In the genomic region with DNA sequence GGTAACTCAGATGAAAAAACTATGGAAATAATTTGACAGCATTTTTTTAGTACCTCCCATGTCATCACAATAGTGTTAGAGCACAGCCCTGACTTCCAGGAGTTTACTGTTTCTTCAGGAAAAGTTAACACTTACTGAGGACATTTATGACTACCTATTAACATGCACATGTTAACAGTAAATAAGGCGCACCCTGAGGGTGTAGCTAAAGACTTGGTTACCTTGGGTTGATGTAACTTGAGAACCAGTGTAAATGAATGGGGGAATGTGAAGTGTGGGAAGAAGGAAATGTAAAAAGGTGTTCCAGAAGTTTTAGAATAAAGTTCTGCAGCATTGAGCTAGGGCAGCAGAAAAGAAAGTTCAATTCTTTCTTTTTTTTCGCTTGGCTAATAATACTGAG, we compare ENCODE assay signal across 26 cellular contexts.
"Had no signal": no experiment of that assay in that cellular context is flagged by ENCODE, and none has a peak within 500 bp of the region (broad histone marks: within the 10 kb centered on the region; RNA-seq: fewer than 3 reads in every experiment).

No MANE protein-coding gene starts in this region.

- DNase-seq: glutamatergic neuron; heart left ventricle; hypothalamus; kidney glomerular epithelial cell; left cardiac atrium; left lung; midbrain; naive thymus-derived CD8-positive, alpha-beta T cell; nucleus accumbens; retina; right cardiac atrium; spleen; stimulated activated CD4-positive, alpha-beta T cell treated with anti-CD3 and anti-CD28 coated beads, Interleukin-4, amount 100 ng/mL, for 24 hours; stimulated activated naive CD4-positive, alpha-beta T cell; uterus had no signal

- H3K9me3 ChIP-seq: heart left ventricle, left lung, spleen, tibial nerve, uterus had no signal

- H3K27ac Mint-ChIP-seq: nephron; progenitor cell of endocrine pancreas; stimulated activated effector memory CD8-positive, alpha-beta T cell treated with anti-CD3 and anti-CD28 coated beads, Interleukin-12 subunit alpha, Interleukin-12 subunit beta, amount 100 ng/mL, for 72 hours; stimulated activated naive CD8-positive, alpha-beta T cell treated with anti-CD3 and anti-CD28 coated beads, Interleukin-15, Interleukin-2, amounts not matched to agents 100 ng/mL and 50 ng/mL, for 24 hours; type B pancreatic cell had no signal

- H3K27me3 Mint-ChIP-seq: progenitor cell of endocrine pancreas; stimulated activated naive CD8-positive, alpha-beta T cell treated with anti-CD3 and anti-CD28 coated beads, Interleukin-15, Interleukin-2, amounts not matched to agents 100 ng/mL and 50 ng/mL, for 24 hours had no signal

- FAIRE-seq: keratinocyte had no signal

- H3K4me1 ChIP-seq: heart left ventricle, left lung, spleen, tibial nerve, uterus had no signal

- H3K27ac ChIP-seq: heart left ventricle, left lung, skin epidermis, spleen, tibial nerve, uterus had no signal

- H3K4me3 Mint-ChIP-seq: naive thymus-derived CD8-positive, alpha-beta T cell; nephron; neural crest cell; stimulated activated effector memory CD8-positive, alpha-beta T cell treated with anti-CD3 and anti-CD28 coated beads, Interleukin-12 subunit alpha, Interleukin-12 subunit beta, amount 100 ng/mL, for 72 hours; stimulated activated naive CD8-positive, alpha-beta T cell treated with anti-CD3 and anti-CD28 coated beads, Interleukin-15, Interleukin-2, amounts not matched to agents 100 ng/mL and 50 ng/mL, for 24 hours; type B pancreatic cell had no signal

- H3K4me1 Mint-ChIP-seq: naive thymus-derived CD8-positive, alpha-beta T cell; stimulated activated effector memory CD8-positive, alpha-beta T cell treated with anti-CD3 and anti-CD28 coated beads, Interleukin-12 subunit alpha, Interleukin-12 subunit beta, amount 100 ng/mL, for 72 hours had no signal

- H3K36me3 Mint-ChIP-seq: naive thymus-derived CD8-positive, alpha-beta T cell; stimulated activated effector memory CD8-positive, alpha-beta T cell treated with anti-CD3 and anti-CD28 coated beads, Interleukin-12 subunit alpha, Interleukin-12 subunit beta, amount 100 ng/mL, for 72 hours; type B pancreatic cell had no signal

- H3K9me3 Mint-ChIP-seq: naive thymus-derived CD8-positive, alpha-beta T cell; nephron; neural crest cell; stimulated activated effector memory CD8-positive, alpha-beta T cell treated with anti-CD3 and anti-CD28 coated beads, Interleukin-12 subunit alpha, Interleukin-12 subunit beta, amount 100 ng/mL, for 72 hours; stimulated activated naive CD8-positive, alpha-beta T cell treated with anti-CD3 and anti-CD28 coated beads, Interleukin-15, Interleukin-2, amounts not matched to agents 100 ng/mL and 50 ng/mL, for 24 hours; type B pancreatic cell had no signal

- H3K4me3 ChIP-seq: heart left ventricle, left lung, lung, skin epidermis, spleen, tibial nerve, uterus had no signal

- ATAC-seq: heart left ventricle; left cardiac atrium; left lung; naive thymus-derived CD8-positive, alpha-beta T cell; right cardiac atrium; sciatic nerve; stimulated activated effector memory CD8-positive, alpha-beta T cell treated with anti-CD3 and anti-CD28 coated beads, Interleukin-12 subunit alpha, Interleukin-12 subunit beta, amount 100 ng/mL, for 72 hours had no signal

- H3K27me3 ChIP-seq: heart left ventricle, left lung, spleen, tibial nerve, uterus had no signal

- H3K36me3 ChIP-seq: heart left ventricle, left lung, spleen, tibial nerve, uterus had no signal
